Comparison of ENCODE assay signal across 25 cellular contexts in genomic region chrX:35098419-35098818, GRCh38.
A peak's percentile ranks its signal among the peaks of the same experiment; 100 is the strongest.
DNase-seq lines count a peak whose midpoint lies in the region; ATAC-seq and TF ChIP-seq lines count a peak whose summit lies in the region.
"Had no signal": no experiment of that assay in that cellular context is flagged by ENCODE, and none has a peak within 500 bp of the region (broad histone marks: within the 10 kb centered on the region; RNA-seq: fewer than 3 reads in every experiment).

No MANE protein-coding gene starts in this region.

- H2AFZ ChIP-seq in IMR-90 (replicated peaks; ENCODE audit: low read length, poor library complexity): no peak overlapping the region

- H3K27ac ChIP-seq in AG04450 (ENCODE audit: low read depth, low read length) (no peak overlapping the region), IMR-90 (ENCODE audit: insufficient read depth, low read length) (no peak overlapping the region)
- no peak overlapping the region for H3K27ac ChIP-seq in CD4-positive, alpha-beta T cell (ENCODE audit: low read depth, low read length)
- H3K27ac ChIP-seq: heart left ventricle, Peyer's patch, vagina, WERI-Rb-1 had no signal

- no peak overlapping the region for H4K91ac ChIP-seq in IMR-90 (ENCODE audit: insufficient read depth, low read depth, low read length)

- no peaks in the 10 kb centered on the region for H3K9me3 ChIP-seq in AG04450 (ENCODE audit: control insufficient read depth, insufficient read depth, low read length)
- H3K9me3 ChIP-seq in IMR-90 (ENCODE audit: control insufficient read depth, insufficient read depth, low read length): no peaks in the 10 kb centered on the region
- no peaks in the 10 kb centered on the region for H3K9me3 ChIP-seq in CD4-positive, alpha-beta T cell (ENCODE audit: control insufficient read depth, low read length)
- H3K9me3 ChIP-seq: HAP-1, mucosa of descending colon, Peyer's patch, vagina had no signal

- peaks cover 4% of the 10 kb centered on the region for H3K9me3 Mint-ChIP-seq in CD4-positive, alpha-beta T cell
- no peaks in the 10 kb centered on the region for H3K9me3 Mint-ChIP-seq in endothelial cell (ENCODE audit: unreplicated experiment)
- H3K9me3 Mint-ChIP-seq: central memory CD8-positive, alpha-beta T cell had no signal

- no peak overlapping the region for H4K8ac ChIP-seq in IMR-90 (ENCODE audit: low read depth in 2 of 2, low read length in 2 of 2)

- H2BK120ac ChIP-seq in IMR-90 (ENCODE audit: low read depth, low read length): no peak overlapping the region

- H4K20me1 ChIP-seq in IMR-90 (ENCODE audit: insufficient read depth, low read length): no peaks in the 10 kb centered on the region

- H3K18ac ChIP-seq in IMR-90 (ENCODE audit: low read depth, low read length): no peak overlapping the region

- no peak overlapping the region for H3K23ac ChIP-seq in IMR-90 (ENCODE audit: low read depth, low read length)

- no peak overlapping the region for H3K9ac ChIP-seq in IMR-90 (ENCODE audit: low read depth, low read length)

- no peak overlapping the region for H3K4me2 ChIP-seq in IMR-90 (ENCODE audit: low read depth, low read length)

- H2AK5ac ChIP-seq in IMR-90 (ENCODE audit: low read depth, low read length): no peak overlapping the region

- H3K27me3 ChIP-seq in AG04450 (ENCODE audit: control insufficient read depth, insufficient read depth, low read length): no peaks in the 10 kb centered on the region
- no peaks in the 10 kb centered on the region for H3K27me3 ChIP-seq in IMR-90 (ENCODE audit: control insufficient read depth, insufficient read depth, low read length)
- H3K27me3 ChIP-seq in CD4-positive, alpha-beta T cell (ENCODE audit: control insufficient read depth, insufficient read depth, low read length): no peaks in the 10 kb centered on the region
- H3K27me3 ChIP-seq: heart left ventricle, Peyer's patch, vagina had no signal

- no peak overlapping the region for H3K27ac Mint-ChIP-seq in CD4-positive, alpha-beta T cell
- H3K27ac Mint-ChIP-seq in endothelial cell (ENCODE audit: unreplicated experiment): no peak overlapping the region
- H3K27ac Mint-ChIP-seq: CD8-positive, alpha-beta T cell; T-helper 17 cell had no signal

- no peak overlapping the region for H2BK5ac ChIP-seq in IMR-90 (ENCODE audit: low read depth, low read length, poor library complexity, severe bottlenecking)

- no peak overlapping the region for H3K4me3 ChIP-seq in AG04450 (ENCODE audit: low read depth, low read length)
- no peak overlapping the region for H3K4me3 ChIP-seq in IMR-90 (ENCODE audit: insufficient read depth, low read depth, low read length)
- H3K4me3 ChIP-seq in choroid plexus epithelial cell (ENCODE audit: low read depth, low read length): no peak overlapping the region
- H3K4me3 ChIP-seq: HAP-1, heart left ventricle, mucosa of descending colon, Peyer's patch, vagina had no signal

- TF ChIP-seq CTCF in AG04450 (IDR thresholded peaks at IDR 0.05; ENCODE audit: low read depth, low read length) (0 out of 2 replicates have a peak, but pooled peaks have one; percentile 12), IMR-90 (conservative IDR thresholded peaks at IDR 0.05; ENCODE audit: low read depth, low read length) (no peak), choroid plexus epithelial cell (conservative IDR thresholded peaks at IDR 0.05; ENCODE audit: low read depth, low read length) (peak; percentile 38), endothelial cell (IDR thresholded peaks at IDR 0.05; ENCODE audit: unreplicated experiment) (no peak)
- no peak for TF ChIP-seq CTCF in CD4-positive, alpha-beta T cell (IDR thresholded peaks at IDR 0.05)

- dilution Hi-C loops in IMR-90 (cut with HindIII; ENCODE audit: low sequenced_read_pairs, unreplicated experiment): no loop called here

- intact Hi-C loops in IMR-90 (cut with micrococcal nuclease): no loop called here
- intact Hi-C loops in CD4-positive, alpha-beta T cell (cut with DNase I, micrococcal nuclease): no loop called here

- H2BK15ac ChIP-seq in IMR-90 (ENCODE audit: low read depth, low read length): no peak overlapping the region

- TF ChIP-seq RAD21 in IMR-90 (IDR thresholded peaks at IDR 0.05; ENCODE audit: low read length): no peak

- ATAC-seq in IMR-90 (ENCODE audit: low read depth): no peak
- ATAC-seq in CD4-positive, alpha-beta T cell (ENCODE audit: poor library complexity): no peak
- ATAC-seq: CD8-positive, alpha-beta T cell; heart left ventricle; mucosa of descending colon; T-helper 17 cell had no signal

- DNase-seq in AG04450 (ENCODE audit: low read depth, low spot score) (no peak), IMR-90 (no peak), choroid plexus epithelial cell (ENCODE audit: low read depth) (peak; percentile 42), myocyte (ENCODE audit: low read depth) (peak; percentile 2), T-helper 2 cell (no peak), endothelial cell (ENCODE audit: low spot score) (no peak)
- no peak for DNase-seq in stimulated activated CD8-positive, alpha-beta memory T cell treated with anti-CD3 and anti-CD28 coated beads, Interleukin-4, amount 100 ng/mL, for 48 hours
- no peak for DNase-seq in CD4-positive, alpha-beta T cell
- DNase-seq: activated CD4-positive, alpha-beta T cell treated with anti-CD3 and anti-CD28 coated beads, Interleukin-2, amount 50 U/mL, for 4 hours; activated gamma-delta T cell; amygdala; CD8-positive, alpha-beta T cell; DND-41; effector CD8-positive, alpha-beta T cell; heart left ventricle; mucosa of descending colon; NCI-H1092 treated with DMSO at 0.1 percent for 48 hours; NCI-H2029; Peyer's patch; substantia nigra; T-helper 17 cell; WERI-Rb-1 had no signal

- in situ Hi-C loops in IMR-90 (cut with MboI; ENCODE audit: low sequenced_read_pairs): no loop called here

- H3K56ac ChIP-seq in IMR-90 (ENCODE audit: extremely low read depth, insufficient read depth, low read length): no peak overlapping the region

- no peak overlapping the region for H4K5ac ChIP-seq in IMR-90 (ENCODE audit: low read depth, low read length)

- CTCF ChIA-PET in AG04450 (lab: Charles Lee): no interaction called here
- CTCF ChIA-PET in IMR-90 (lab: Yijun Ruan, JAX): interaction anchor here (0.7 kb wide), 1 partner anchor 10 kb away, joined by 3 read pairs; no protein-coding TSS in a partner anchor
- CTCF ChIA-PET in CD4-positive, alpha-beta T cell (lab: Charles Lee): no interaction called here

- no peaks in the 10 kb centered on the region for H3K36me3 ChIP-seq in IMR-90 (ENCODE audit: control insufficient read depth, insufficient read depth, low read length)
- H3K36me3 ChIP-seq: HAP-1, heart left ventricle, Peyer's patch, vagina, WERI-Rb-1 had no signal

- no peak for TF ChIP-seq POLR2A in IMR-90 (IDR thresholded peaks at IDR 0.05; ENCODE audit: low read depth, low read length)

- H2AK9ac ChIP-seq in IMR-90 (replicated peaks; ENCODE audit: low read depth, low read length, poor library complexity): no peak overlapping the region

- no peaks in the 10 kb centered on the region for H3K36me3 Mint-ChIP-seq in CD4-positive, alpha-beta T cell (ENCODE audit: low read depth)
- no peaks in the 10 kb centered on the region for H3K36me3 Mint-ChIP-seq in endothelial cell (ENCODE audit: low read depth, unreplicated experiment)
- H3K36me3 Mint-ChIP-seq: CD8-positive, alpha-beta T cell had no signal

- H3K79me1 ChIP-seq in IMR-90 (ENCODE audit: low read depth in 1 of 2, low read length in 2 of 2): no peaks in the 10 kb centered on the region

- no TSS peak for BruUV-seq in IMR-90 (replicated peaks; lab: Mats Ljungman, UMichigan)

- POLR2A ChIA-PET in AG04450 (lab: Yijun Ruan, JAX) (no interaction called here), IMR-90 (lab: Charles Lee; ENCODE audit: unreplicated experiment) (no interaction called here)
- POLR2A ChIA-PET in CD4-positive, alpha-beta T cell (lab: Charles Lee): no interaction called here

- H3K9me1 ChIP-seq in IMR-90 (ENCODE audit: insufficient read depth, low read length): no peaks in the 10 kb centered on the region

- H3K4ac ChIP-seq in IMR-90 (ENCODE audit: low read depth, low read length): no peak overlapping the region

- no peaks in the 10 kb centered on the region for H3K4me1 ChIP-seq in IMR-90 (ENCODE audit: control insufficient read depth, insufficient read depth, low read length)
- H3K4me1 ChIP-seq: HAP-1, heart left ventricle, Peyer's patch, vagina had no signal

- no peaks in the 10 kb centered on the region for H3K4me1 Mint-ChIP-seq in CD4-positive, alpha-beta T cell (ENCODE audit: low read depth)
- no peaks in the 10 kb centered on the region for H3K4me1 Mint-ChIP-seq in endothelial cell (ENCODE audit: unreplicated experiment)
- H3K4me1 Mint-ChIP-seq: central memory CD8-positive, alpha-beta T cell; T-helper 17 cell had no signal

- no peak overlapping the region for H3K4me3 Mint-ChIP-seq in CD4-positive, alpha-beta T cell
- no peak overlapping the region for H3K4me3 Mint-ChIP-seq in endothelial cell (ENCODE audit: unreplicated experiment)
- H3K4me3 Mint-ChIP-seq: CD8-positive, alpha-beta T cell; central memory CD8-positive, alpha-beta T cell; T-helper 17 cell had no signal

- H3K14ac ChIP-seq in IMR-90 (replicated peaks; ENCODE audit: low read depth, low read length): no peak overlapping the region

- H3K27me3 Mint-ChIP-seq in CD4-positive, alpha-beta T cell: no peaks in the 10 kb centered on the region
- H3K27me3 Mint-ChIP-seq in endothelial cell (ENCODE audit: unreplicated experiment): no peaks in the 10 kb centered on the region
- H3K27me3 Mint-ChIP-seq: central memory CD8-positive, alpha-beta T cell; T-helper 17 cell had no signal

- H2BK20ac ChIP-seq in IMR-90 (ENCODE audit: low read depth, low read length): 0 out of 2 replicates have a peak overlapping the region, but pooled peaks have one; percentile 24

TF ChIP-seq in IMR-90, 13 proteins besides CTCF, POLR2A, EP300 and RAD21:
- TF ChIP-seq MAZ (IDR thresholded peaks at IDR 0.05; ENCODE audit: borderline replicate concordance, low read depth, low read length) (no peak), BHLHE40 (IDR thresholded peaks at IDR 0.05; ENCODE audit: low read depth, low read length) (no peak), CEBPB (IDR thresholded peaks at IDR 0.05; ENCODE audit: low read depth, low read length) (no peak)

Comparison
In these comparisons a context has a peak if more than half of its experiments do, and no peak if none do; other contexts are left out.
1. DNase-seq: peak in choroid plexus epithelial cell (single experiment) and myocyte (single experiment); none in AG04450 (single experiment), IMR-90 (single experiment), stimulated activated CD8-positive, alpha-beta memory T cell treated with anti-CD3 and anti-CD28 coated beads, Interleukin-4, amount 100 ng/mL, for 48 hours (single experiment), T-helper 2 cell (0 of 5), CD4-positive, alpha-beta T cell (0 of 10) and endothelial cell (single experiment).
2. CTCF ChIP-seq: peak in AG04450 (single experiment) and choroid plexus epithelial cell (single experiment); none in IMR-90 (single experiment), CD4-positive, alpha-beta T cell (single experiment) and endothelial cell (single experiment).